ENCODE assay signal across 25 cellular contexts in the genomic region with DNA sequence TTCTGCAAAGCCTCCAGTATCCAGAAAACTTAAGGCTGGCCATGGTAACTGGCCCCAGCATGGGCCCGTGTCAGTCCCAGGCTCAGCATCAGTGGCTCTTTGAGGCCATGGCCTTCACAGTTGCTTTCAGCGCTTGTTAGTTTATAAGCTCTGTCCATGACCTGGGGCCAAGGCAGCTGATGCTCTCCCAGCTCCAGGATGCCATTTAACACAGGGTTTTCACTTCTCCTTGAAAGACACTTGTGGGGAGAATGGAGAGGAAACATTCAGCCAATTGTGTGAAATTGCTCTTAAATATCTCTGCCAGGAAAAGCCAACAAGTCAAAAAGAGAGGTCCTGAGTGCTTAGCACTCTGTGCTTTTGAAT.
DNase-seq lines count a peak whose midpoint lies in the region; FAIRE-seq and TF ChIP-seq lines count a peak whose summit lies in the region.
"Had no signal": no experiment of that assay in that cellular context is flagged by ENCODE, and none has a peak within 500 bp of the region (broad histone marks: within the 10 kb centered on the region; RNA-seq: fewer than 3 reads in every experiment).

No MANE protein-coding gene starts in this region.

- CTCF ChIA-PET in endothelial cell of umbilical vein (lab: Charles Lee) = interaction anchor here (0.6 to 1.6 kb wide), 6 partner anchors 32 to 617 kb away, joined by 3 read pairs; no protein-coding TSS in a partner anchor

- no peaks in the 10 kb centered on the region for H3K79me2 ChIP-seq in endothelial cell of umbilical vein (ENCODE audit: control insufficient read depth, insufficient read depth, low read length)

- H3K9me3 Mint-ChIP-seq in mesothelial cell of epicardium = no peaks in the 10 kb centered on the region
- H3K9me3 Mint-ChIP-seq: activated CD4-positive, alpha-beta memory T cell treated with anti-CD3 and anti-CD28 coated beads for 36 hours; CD4-positive, alpha-beta memory T cell had no signal

- H3K9ac ChIP-seq in endothelial cell of umbilical vein (replicated peaks; ENCODE audit: extremely low read depth, insufficient read depth, low read length) = no peak overlapping the region

- dilution Hi-C loops in endothelial cell of umbilical vein (cut with MboI; ENCODE audit: extremely low pct_ligation_motif_present, low sequenced_read_pairs) = no loop called here

- no peak for TF ChIP-seq POLR2A in GM12892 (IDR thresholded peaks at IDR 0.05; ENCODE audit: low read depth, low read length)
- no peak for TF ChIP-seq POLR2A in endothelial cell of umbilical vein (IDR thresholded peaks at IDR 0.05; ENCODE audit: low read depth, low read length)
- no peak for TF ChIP-seq POLR2A in spleen (IDR thresholded peaks at IDR 0.05)
- no peak for TF ChIP-seq POLR2A in breast epithelium (IDR thresholded peaks at IDR 0.05)

- no peak overlapping the region for H3K4me2 ChIP-seq in endothelial cell of umbilical vein (ENCODE audit: insufficient read depth, low read length)

- H3K9me3 ChIP-seq in endothelial cell of umbilical vein (replicated peaks; ENCODE audit: control insufficient read depth, insufficient read depth, low read length) (no peaks in the 10 kb centered on the region), spleen (no peaks in the 10 kb centered on the region), breast epithelium (no peaks in the 10 kb centered on the region)
- H3K9me3 ChIP-seq: body of pancreas, MG63, neutrophil, Peyer's patch, suprapubic skin had no signal

- WGBS in spleen, 5 donors = 67 to 85% (median 73%) methylated on average over 2 of the region's 2 CpGs

- no peaks in the 10 kb centered on the region for H3K9me1 ChIP-seq in endothelial cell of umbilical vein (replicated peaks; ENCODE audit: control insufficient read depth, extremely low read depth, insufficient read depth, low read length)

- no peaks in the 10 kb centered on the region for H3K27me3 Mint-ChIP-seq in mesothelial cell of epicardium (ENCODE audit: low read depth)
- H3K27me3 Mint-ChIP-seq: activated CD4-positive, alpha-beta memory T cell treated with anti-CD3 and anti-CD28 coated beads for 36 hours; B cell; CD4-positive, alpha-beta memory T cell had no signal

- TF ChIP-seq CTCF in endothelial cell of umbilical vein (IDR thresholded peaks at IDR 0.05; ENCODE audit: extremely low read depth in 1 of 2, insufficient read depth in 1 of 2, low read depth in 1 of 2, low read length in 2 of 2) (no peak), mesothelial cell of epicardium (IDR thresholded peaks at IDR 0.05; ENCODE audit: unreplicated experiment) (no peak), spleen (IDR thresholded peaks at IDR 0.05 in 8 of 11, conservative IDR thresholded peaks at IDR 0.05 in 3 of 11) (no peak), breast epithelium (IDR thresholded peaks at IDR 0.05) (no peak)

- H3K27ac ChIP-seq in endothelial cell of umbilical vein (ENCODE audit: insufficient read depth, low read depth, low read length) = no peak overlapping the region
- H3K27ac ChIP-seq in spleen = peak overlapping the region in 7 of 8 donors; percentile 49 to 77 (median 70)
- H3K27ac ChIP-seq in breast epithelium = no peak overlapping the region
- H3K27ac ChIP-seq: neutrophil, suprapubic skin had no signal

- no peak overlapping the region for H3K4me3 ChIP-seq in endothelial cell of umbilical vein (replicated peaks in 1 of 3; ENCODE audit: insufficient read depth in 1 of 3, low read depth in 1 of 3, low read length in 3 of 3)
- no peak overlapping the region for H3K4me3 ChIP-seq in spleen
- no peak overlapping the region for H3K4me3 ChIP-seq in breast epithelium
- H3K4me3 ChIP-seq: body of pancreas, dorsolateral prefrontal cortex, MG63, Peyer's patch, suprapubic skin had no signal

- no peak overlapping the region for H2AFZ ChIP-seq in endothelial cell of umbilical vein (ENCODE audit: low read depth, low read length)

- no peaks in the 10 kb centered on the region for H4K20me1 ChIP-seq in endothelial cell of umbilical vein (replicated peaks; ENCODE audit: control insufficient read depth, extremely low read depth, insufficient read depth, low read length)

- no peaks in the 10 kb centered on the region for H3K36me3 ChIP-seq in endothelial cell of umbilical vein (ENCODE audit: control insufficient read depth in 2 of 2, extremely low read depth in 1 of 2, insufficient read depth in 2 of 2, low read length in 2 of 2)
- no peaks in the 10 kb centered on the region for H3K36me3 ChIP-seq in spleen
- H3K36me3 ChIP-seq in breast epithelium = no peaks in the 10 kb centered on the region
- H3K36me3 ChIP-seq: MG63, neutrophil, Peyer's patch, suprapubic skin had no signal

- peak; percentile 14 for FAIRE-seq in GM12892 (lab: Jason Lieb, UNC)
- FAIRE-seq in endothelial cell of umbilical vein (lab: Jason Lieb, UNC) = peak; percentile 33
- FAIRE-seq in GM19239 (lab: Jason Lieb, UNC) = no peak

- no TSS peak for BruUV-seq in endothelial cell of umbilical vein (replicated peaks; lab: Mats Ljungman, UMichigan)

- peak overlapping the region; percentile 1 for H3K27ac Mint-ChIP-seq in mesothelial cell of epicardium
- H3K27ac Mint-ChIP-seq: activated CD4-positive, alpha-beta memory T cell treated with anti-CD3 and anti-CD28 coated beads for 36 hours; B cell; CD4-positive, alpha-beta memory T cell had no signal

- H3K4me3 Mint-ChIP-seq in mesothelial cell of epicardium = no peak overlapping the region
- H3K4me3 Mint-ChIP-seq: activated CD4-positive, alpha-beta memory T cell treated with anti-CD3 and anti-CD28 coated beads for 36 hours; B cell; CD4-positive, alpha-beta memory T cell had no signal

- DNase-seq in GM12892 (ENCODE audit: insufficient read length) = no peak
- no peak for DNase-seq in endothelial cell of umbilical vein (ENCODE audit: low read depth, low spot score)
- DNase-seq in mesothelial cell of epicardium (ENCODE audit: low spot score in 2 of 2, unreplicated experiment in 2 of 2) = no peak
- DNase-seq in spleen = no peak
- DNase-seq in superior temporal gyrus (ENCODE audit: extremely low spot score) = no peak
- no peak for DNase-seq in breast epithelium (ENCODE audit: low spot score in 2 of 2)
- no peak for DNase-seq in GM19239 (ENCODE audit: insufficient read length, low spot score)
- DNase-seq: activated CD4-positive, alpha-beta memory T cell treated with anti-CD3 and anti-CD28 coated beads for 36 hours; activated CD4-positive, alpha-beta T cell treated with anti-CD3 and anti-CD28 coated beads for 1 hour; activated naive CD4-positive, alpha-beta T cell treated with Interleukin-2 at 50 U/mL for 16 hours; body of pancreas; CD4-positive, alpha-beta memory T cell; dorsolateral prefrontal cortex; EL; KG1; mammary epithelial cell; MG63; NCI-H1105 treated with DMSO at 0.1 percent for 48 hours; NCI-H187 treated with DMSO at 0.1 percent for 48 hours; SHP77 treated with DMSO at 0.1 percent for 48 hours; stimulated activated naive CD4-positive, alpha-beta T cell had no signal

- no peaks in the 10 kb centered on the region for H3K36me3 Mint-ChIP-seq in mesothelial cell of epicardium
- H3K36me3 Mint-ChIP-seq: activated CD4-positive, alpha-beta memory T cell treated with anti-CD3 and anti-CD28 coated beads for 36 hours; CD4-positive, alpha-beta memory T cell had no signal

- intact Hi-C loops in endothelial cell of umbilical vein (cut with micrococcal nuclease) = no loop called here
- intact Hi-C loops in spleen (cut with DNase I; ENCODE audit: low total_unique reads) = no loop called here
- intact Hi-C loops in breast epithelium (cut with DNase I; ENCODE audit: low total_unique reads) = no loop called here

- H3K4me1 Mint-ChIP-seq in mesothelial cell of epicardium = peaks cover 67% of the 10 kb centered on the region

- H3K4me1 ChIP-seq in endothelial cell of umbilical vein (ENCODE audit: control insufficient read depth, extremely low read depth, insufficient read depth, low read length) (peaks cover 14% of the 10 kb centered on the region), spleen (peaks cover 0 to 47% (median 22%) of the 10 kb centered on the region in 6 donors), breast epithelium (no peaks in the 10 kb centered on the region)
- H3K4me1 ChIP-seq: suprapubic skin had no signal

- no peaks in the 10 kb centered on the region for H3K27me3 ChIP-seq in endothelial cell of umbilical vein (ENCODE audit: control insufficient read depth in 2 of 2, insufficient read depth in 2 of 2, low read length in 2 of 2)
- H3K27me3 ChIP-seq in spleen (replicated peaks in 1 of 7) = no peaks in the 10 kb centered on the region
- no peaks in the 10 kb centered on the region for H3K27me3 ChIP-seq in breast epithelium
- H3K27me3 ChIP-seq: body of pancreas, MG63, neutrophil, Peyer's patch, suprapubic skin had no signal

- POLR2A ChIA-PET in endothelial cell of umbilical vein (lab: Charles Lee) = no interaction called here

TF ChIP-seq in endothelial cell of umbilical vein, 7 proteins besides CTCF, POLR2A, EP300 and RAD21:
- TF ChIP-seq, protein P1, sequence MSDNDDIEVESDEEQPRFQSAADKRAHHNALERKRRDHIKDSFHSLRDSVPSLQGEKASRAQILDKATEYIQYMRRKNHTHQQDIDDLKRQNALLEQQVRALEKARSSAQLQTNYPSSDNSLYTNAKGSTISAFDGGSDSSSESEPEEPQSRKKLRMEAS (IDR thresholded peaks at IDR 0.05; ENCODE audit: insufficient read depth, insufficient read length) = no peak
- TF ChIP-seq POLR2AphosphoS5 (IDR thresholded peaks at IDR 0.05; ENCODE audit: insufficient read depth, low read depth, low read length) (no peak), EZH2 (IDR thresholded peaks at IDR 0.05; ENCODE audit: borderline replicate concordance, low read depth, low read length, severe bottlenecking) (no peak), GATA2 (IDR thresholded peaks at IDR 0.05; ENCODE audit: insufficient read depth, insufficient read length, low read depth, low read length) (no peak), MYC (IDR thresholded peaks at IDR 0.05; ENCODE audit: low read depth, low read length) (no peak), FOS (IDR thresholded peaks at IDR 0.05; ENCODE audit: borderline replicate concordance, insufficient read depth, low read length) (no peak), JUN (IDR thresholded peaks at IDR 0.05; ENCODE audit: borderline replicate concordance, insufficient read depth, insufficient read length, low read depth) (no peak)

Comparison
In these comparisons a context has a peak if more than half of its experiments do, and no peak if none do; other contexts are left out.
1. H3K27ac ChIP-seq: peak in spleen (7 of 8); none in endothelial cell of umbilical vein (single experiment) and breast epithelium (0 of 2).